27 cellular contexts compared by ENCODE assay signal in genomic region chr2:7325186-7325585, GRCh38.
"Had no signal": no experiment of that assay in that cellular context is flagged by ENCODE, and none has a peak within 500 bp of the region (broad histone marks: within the 10 kb centered on the region; RNA-seq: fewer than 3 reads in every experiment).

No MANE protein-coding gene starts in this region.

- H3K9me3 ChIP-seq: left lung, lower lobe of right lung, ovary, right atrium auricular region, right lobe of liver, tibial nerve, uterus had no signal

- H3K27me3 Mint-ChIP-seq: stimulated activated memory B cell treated with anti-CD40 and anti-IgM and Interleukin-4, amounts not matched to agents 10 μg/mL and 1 μg/mL and 100 μg/mL, for 72 hours; stimulated activated naive CD8-positive, alpha-beta T cell treated with anti-CD3 and anti-CD28 coated beads, Interleukin-15, amount 100 ng/mL, for 72 hours had no signal

- H3K9me3 Mint-ChIP-seq: immature natural killer cell; mesothelial cell of epicardium; naive B cell; natural killer cell; stimulated activated naive CD8-positive, alpha-beta T cell treated with anti-CD3 and anti-CD28 coated beads, Interleukin-15, amount 100 ng/mL, for 72 hours had no signal

- H3K36me3 Mint-ChIP-seq: immature natural killer cell; mesothelial cell of epicardium; naive B cell; natural killer cell; stimulated activated memory B cell treated with anti-CD40 and anti-IgM and Interleukin-4, amounts not matched to agents 10 μg/mL and 1 μg/mL and 100 μg/mL, for 72 hours; type B pancreatic cell had no signal

- H3K27ac ChIP-seq: left lung, lower lobe of right lung, ovary, right atrium auricular region, right lobe of liver, tibial nerve, uterus had no signal

- H3K4me3 Mint-ChIP-seq: immature natural killer cell; mesothelial cell of epicardium; naive B cell; natural killer cell; nephron progenitor cell; stimulated activated memory B cell treated with anti-CD40 and anti-IgM and Interleukin-4, amounts not matched to agents 10 μg/mL and 1 μg/mL and 100 μg/mL, for 72 hours; stimulated activated naive CD8-positive, alpha-beta T cell treated with anti-CD3 and anti-CD28 coated beads, Interleukin-15, amount 100 ng/mL, for 72 hours; type B pancreatic cell had no signal

- DNase-seq: hypothalamus; immature natural killer cell; left colon; lower lobe of right lung; mammary epithelial cell; mesenchymal stem cell; naive B cell; natural killer cell; nephron progenitor cell; ovary; right lobe of liver; stimulated activated CD4-positive, alpha-beta T cell treated with anti-CD3 and anti-CD28 coated beads, Interleukin-1b, Interleukin-23, amount 100 ng/mL, for 48 hours; stimulated activated CD4-positive, alpha-beta T cell treated with anti-CD3 and anti-CD28 coated beads, Interleukin-2, amount 100 ng/mL, for 48 hours; stimulated activated CD4-positive, alpha-beta T cell treated with anti-CD3 and anti-CD28 coated beads, Interleukin-4, amount 100 ng/mL, for 4 hours; stimulated activated CD8-positive, alpha-beta memory T cell treated with anti-CD3 and anti-CD28 coated beads, Interleukin-4, amount 100 ng/mL, for 48 hours; stimulated activated naive CD4-positive, alpha-beta T cell treated with Interleukin-2 at 50 U/mL for 16 hours; stimulated activated naive CD8-positive, alpha-beta T cell treated with anti-CD3 and anti-CD28 coated beads, Interleukin-15, amount 100 ng/mL, for 72 hours; substantia nigra; uterus had no signal

- H3K27me3 ChIP-seq: ovary, right atrium auricular region, right lobe of liver, tibial nerve, uterus had no signal

- H3K27ac Mint-ChIP-seq: immature natural killer cell; mesothelial cell of epicardium; naive B cell; natural killer cell; progenitor cell of endocrine pancreas; stimulated activated memory B cell treated with anti-CD40 and anti-IgM and Interleukin-4, amounts not matched to agents 10 μg/mL and 1 μg/mL and 100 μg/mL, for 72 hours; stimulated activated naive CD8-positive, alpha-beta T cell treated with anti-CD3 and anti-CD28 coated beads, Interleukin-15, amount 100 ng/mL, for 72 hours; type B pancreatic cell had no signal

- H3K4me1 ChIP-seq: left lung, lower lobe of right lung, right atrium auricular region, right lobe of liver, tibial nerve, uterus had no signal

- H3K36me3 ChIP-seq: left lung, lower lobe of right lung, ovary, right atrium auricular region, right lobe of liver, tibial nerve, uterus had no signal

- ATAC-seq: left colon; left lung; lower lobe of right lung; natural killer cell; right lobe of liver; stimulated activated memory B cell treated with anti-CD40 and anti-IgM and Interleukin-4, amounts not matched to agents 10 μg/mL and 1 μg/mL and 100 μg/mL, for 72 hours; stimulated activated naive CD8-positive, alpha-beta T cell treated with anti-CD3 and anti-CD28 coated beads, Interleukin-15, amount 100 ng/mL, for 72 hours had no signal

- H3K4me1 Mint-ChIP-seq: immature natural killer cell; naive B cell; stimulated activated memory B cell treated with anti-CD40 and anti-IgM and Interleukin-4, amounts not matched to agents 10 μg/mL and 1 μg/mL and 100 μg/mL, for 72 hours; stimulated activated naive CD8-positive, alpha-beta T cell treated with anti-CD3 and anti-CD28 coated beads, Interleukin-15, amount 100 ng/mL, for 72 hours had no signal

- H3K4me3 ChIP-seq: left lung, lower lobe of right lung, ovary, right atrium auricular region, right lobe of liver, smooth muscle cell, tibial nerve, uterus had no signal
